ENCODE assay signal across 25 cellular contexts in the genomic region with DNA sequence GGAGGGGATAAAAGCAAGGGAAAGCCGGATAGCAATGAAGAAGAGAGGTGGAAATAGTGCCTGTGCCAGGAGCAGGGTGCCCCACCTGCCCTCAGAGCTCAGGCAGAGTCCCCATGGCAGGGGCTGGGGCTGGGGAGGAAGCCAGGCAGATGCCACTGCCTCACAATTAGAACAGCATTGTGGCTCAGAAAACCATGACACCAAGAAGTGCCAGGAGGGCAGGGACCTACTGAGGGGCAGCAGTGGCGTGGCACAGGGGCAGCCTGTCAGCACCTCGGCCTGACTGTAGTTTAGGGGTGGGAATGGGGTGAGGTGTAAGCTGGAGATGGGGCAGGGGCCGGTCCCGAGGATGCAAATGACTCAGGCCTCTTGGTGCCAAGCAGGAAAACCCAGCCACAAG.
DNase-seq lines count a peak whose midpoint lies in the region; ATAC-seq, FAIRE-seq and TF ChIP-seq lines count a peak whose summit lies in the region.
"Had no signal": no experiment of that assay in that cellular context is flagged by ENCODE, and none has a peak within 500 bp of the region (broad histone marks: within the 10 kb centered on the region; RNA-seq: fewer than 3 reads in every experiment).

No MANE protein-coding gene starts in this region.

- H3K4me3 ChIP-seq in GM23338 (no peak overlapping the region), H1 (ENCODE audit: extremely low read depth in 1 of 4, insufficient read depth in 2 of 4, low read depth in 3 of 4, low read length in 4 of 4) (no peak overlapping the region), neuronal stem cell (ENCODE audit: low read length in 2 of 2) (no peak overlapping the region), HAP-1 (no peak overlapping the region)
- H3K4me3 ChIP-seq: BLaER1 treated with 17β-estradiol and CSF1 and Interleukin-3, amounts not matched to agents 10 nM and 100 nM; GM12878; GM23248 had no signal

- no peak overlapping the region for H2BK120ac ChIP-seq in H1 (replicated peaks; ENCODE audit: low read depth, low read length)
- no peak overlapping the region for H2BK120ac ChIP-seq in neuronal stem cell (ENCODE audit: low read depth, low read length)

- no peak for ATAC-seq in GM23338
- ATAC-seq: GM12878, HCT116 had no signal

- no peak overlapping the region for H3K14ac ChIP-seq in H1 (ENCODE audit: insufficient read length)
- H3K14ac ChIP-seq in neuronal stem cell (ENCODE audit: low read length), result no peak overlapping the region

- H4K8ac ChIP-seq in H1 (ENCODE audit: extremely low read depth, insufficient read depth, low read length), result peak overlapping the region; percentile 35; the same call in 1 of the 2 replicates
- no peak overlapping the region for H4K8ac ChIP-seq in neuronal stem cell (ENCODE audit: low read depth, low read length)

- no peaks in the 10 kb centered on the region for H3K27me3 ChIP-seq in GM23338 (ENCODE audit: insufficient read depth)
- no peaks in the 10 kb centered on the region for H3K27me3 ChIP-seq in H1 (replicated peaks in 1 of 4; ENCODE audit: control insufficient read depth in 3 of 4, extremely low read depth in 1 of 4, insufficient read depth in 3 of 4, low read length in 3 of 4)
- H3K27me3 ChIP-seq in neuronal stem cell (ENCODE audit: control insufficient read depth in 3 of 3, insufficient read depth in 3 of 3, low read depth in 1 of 3, low read length in 3 of 3), result no peaks in the 10 kb centered on the region
- no peaks in the 10 kb centered on the region for H3K27me3 ChIP-seq in HAP-1 (ENCODE audit: low read depth)
- H3K27me3 ChIP-seq: BE2C; BLaER1 treated with 17β-estradiol and CSF1 and Interleukin-3, amounts not matched to agents 10 nM and 100 nM had no signal

- H3K4me1 Mint-ChIP-seq in GM23338, result peaks cover 40% of the 10 kb centered on the region
- H3K4me1 Mint-ChIP-seq: CD14-positive monocyte; CD8-positive, alpha-beta memory T cell had no signal

- H3K79me2 ChIP-seq in GM23338 (replicated peaks; ENCODE audit: insufficient read depth), result no peaks in the 10 kb centered on the region
- H3K79me2 ChIP-seq in H1 (ENCODE audit: control insufficient read depth in 1 of 2, insufficient read depth in 2 of 2, low read length in 2 of 2), result no peaks in the 10 kb centered on the region

- no peak overlapping the region for H3K9ac ChIP-seq in H1 (replicated peaks in 1 of 4; ENCODE audit: extremely low read depth in 1 of 4, low read depth in 3 of 4, low read length in 3 of 4)
- H3K9ac ChIP-seq in neuronal stem cell (ENCODE audit: low read depth, low read length, poor library complexity), result no peak overlapping the region
- H3K9ac ChIP-seq: BLaER1 treated with 17β-estradiol and CSF1 and Interleukin-3, amounts not matched to agents 10 nM and 100 nM; GM23248 had no signal

- in situ Hi-C loops in HAP-1 (cut with MboI; ENCODE audit: low sequenced_read_pairs), result no loop called here

- TF ChIP-seq EP300 in H1 (IDR thresholded peaks at IDR 0.05; ENCODE audit: borderline replicate concordance in 1 of 2, low read depth in 2 of 2, low read length in 2 of 2), result no peak

- no peak overlapping the region for H3K4me3 Mint-ChIP-seq in GM23338
- H3K4me3 Mint-ChIP-seq: CD14-positive monocyte; CD4-positive, alpha-beta T cell; CD8-positive, alpha-beta memory T cell had no signal

- H4K91ac ChIP-seq in H1 (replicated peaks; ENCODE audit: insufficient read length, low read length) (no peak overlapping the region), neuronal stem cell (ENCODE audit: low read depth, low read length, poor library complexity) (peak overlapping the region; percentile 60)

- H3K4ac ChIP-seq in H1 (replicated peaks; ENCODE audit: insufficient read length, low read depth, low read length), result no peak overlapping the region
- H3K4ac ChIP-seq in neuronal stem cell (ENCODE audit: low read length), result no peak overlapping the region

- H3K4me1 ChIP-seq in GM23338 (ENCODE audit: insufficient read depth) (peaks cover 16% of the 10 kb centered on the region), H1 (replicated peaks in 1 of 4; ENCODE audit: control insufficient read depth in 3 of 4, insufficient read depth in 4 of 4, low read length in 3 of 4) (peaks cover 2 to 17% (median 6%) of the 10 kb centered on the region in 4 experiments; a peak in 6 of 7 replicates), neuronal stem cell (ENCODE audit: control insufficient read depth in 2 of 2, insufficient read depth in 1 of 2, low read depth in 1 of 2, low read length in 2 of 2) (peaks cover 6 to 12% of the 10 kb centered on the region in 2 donors), HAP-1 (peaks cover 22% of the 10 kb centered on the region)
- H3K4me1 ChIP-seq: BE2C; BLaER1 treated with 17β-estradiol and CSF1 and Interleukin-3, amounts not matched to agents 10 nM and 100 nM had no signal

- H2BK12ac ChIP-seq in H1 (ENCODE audit: low read depth, low read length) (0 out of 2 replicates have a peak overlapping the region, but pooled peaks have one; percentile 27), neuronal stem cell (ENCODE audit: low read length) (no peak overlapping the region)

- FAIRE-seq in H1 (lab: Jason Lieb, UNC) (no peak), urothelium cell line (lab: Jason Lieb, UNC) (peak; percentile 82)
- FAIRE-seq: A204.1, D721Med, GM12878, GM19239 had no signal

- H3K27me3 Mint-ChIP-seq in GM23338 (ENCODE audit: insufficient read depth, low read depth, poor library complexity), result peaks cover 9% of the 10 kb centered on the region

- H3F3A ChIP-seq in GM23338 (replicated peaks; ENCODE audit: low read depth), result no peaks in the 10 kb centered on the region

- H3K27ac ChIP-seq in GM23338 (ENCODE audit: low read depth) (no peak overlapping the region), H1 (ENCODE audit: low read depth, low read length) (no peak overlapping the region), neuronal stem cell (replicated peaks; ENCODE audit: low read length) (no peak overlapping the region)
- H3K27ac ChIP-seq: 22Rv1; BLaER1 treated with 17β-estradiol and CSF1 and Interleukin-3, amounts not matched to agents 10 nM and 100 nM; GM23248 had no signal

- no peak overlapping the region for H2AK5ac ChIP-seq in H1 (ENCODE audit: low read depth, low read length)
- H2AK5ac ChIP-seq in neuronal stem cell (ENCODE audit: low read depth, low read length), result peak overlapping the region; percentile 72

- no peak overlapping the region for H2BK5ac ChIP-seq in H1 (ENCODE audit: low read depth, low read length)
- no peak overlapping the region for H2BK5ac ChIP-seq in neuronal stem cell (ENCODE audit: low read length)

- DNase-seq in GM23338 (ENCODE audit: low spot score) (no peak), H1 (ENCODE audit: low read depth in 1 of 2, low spot score in 2 of 2) (no peak), neuronal stem cell (ENCODE audit: low spot score) (no peak), urothelium cell line (ENCODE audit: low spot score) (no peak), HAP-1 (ENCODE audit: low spot score in 2 of 2) (no peak), AG20443 (ENCODE audit: low spot score) (no peak)
- no peak for DNase-seq in stimulated activated CD4-positive, alpha-beta T cell treated with anti-CD3 and anti-CD28 coated beads, Interleukin-4, amount 100 ng/mL, for 24 hours
- DNase-seq: AML-193; BE2C; CD4-positive, alpha-beta T cell; CD8-positive, alpha-beta memory T cell; DMS 273 treated with DMSO at 0.1 percent for 48 hours; DMS79; EL; GDM1; GM23248; H7 had no signal

- H4K20me1 ChIP-seq in GM23338 (replicated peaks; ENCODE audit: insufficient read depth) (no peaks in the 10 kb centered on the region), H1 (replicated peaks in 1 of 2; ENCODE audit: control insufficient read depth in 1 of 2, insufficient read depth in 2 of 2, low read length in 2 of 2) (no peaks in the 10 kb centered on the region)
- H4K20me1 ChIP-seq: BLaER1 treated with 17β-estradiol and CSF1 and Interleukin-3, amounts not matched to agents 10 nM and 100 nM had no signal

- H3K9me3 ChIP-seq in H1 (ENCODE audit: insufficient read depth in 2 of 2, low read depth in 1 of 2, low read length in 1 of 2) (no peaks in the 10 kb centered on the region), neuronal stem cell (replicated peaks in 1 of 2; ENCODE audit: control insufficient read depth in 2 of 2, insufficient read depth in 1 of 2, low read depth in 1 of 2, low read length in 2 of 2) (no peaks in the 10 kb centered on the region), HAP-1 (no peaks in the 10 kb centered on the region)
- H3K9me3 ChIP-seq: BE2C; BLaER1 treated with 17β-estradiol and CSF1 and Interleukin-3, amounts not matched to agents 10 nM and 100 nM had no signal

- H3K4me2 ChIP-seq in GM23338, result no peak overlapping the region
- no peak overlapping the region for H3K4me2 ChIP-seq in H1 (ENCODE audit: insufficient read depth in 1 of 2, low read depth in 2 of 2, low read length in 2 of 2)
- no peak overlapping the region for H3K4me2 ChIP-seq in neuronal stem cell (ENCODE audit: insufficient read depth, low read length, poor library complexity, severe bottlenecking)
- H3K4me2 ChIP-seq: BLaER1 treated with 17β-estradiol and CSF1 and Interleukin-3, amounts not matched to agents 10 nM and 100 nM had no signal

- POLR2A ChIA-PET in H1 (lab: Charles Lee; ENCODE audit: partially characterized antibody), result no interaction called here

- H3K36me3 Mint-ChIP-seq in GM23338 (ENCODE audit: low read depth), result no peaks in the 10 kb centered on the region
- H3K36me3 Mint-ChIP-seq: CD14-positive monocyte; CD8-positive, alpha-beta memory T cell had no signal

- WGBS in H1 (ENCODE audit: extremely low coverage in 1 of 2, insufficient coverage in 1 of 2, insufficient read length in 1 of 2, insufficient replicate concordance in 2 of 2, low coverage in 1 of 2, low lambda C conversion rate in 2 of 2, missing lambda C conversion rate in 1 of 2), 2 experiments, result 84% methylated on average over 3 of the region's 5 CpGs; no CpG with 5 or more reads in 1 of the 2 experiments
- WGBS in neuronal stem cell (ENCODE audit: extremely low coverage in 2 of 2, insufficient read length in 2 of 2, insufficient replicate concordance in 1 of 2), 2 donors, result no CpG with 5 or more reads among the region's 5 CpGs

- no peaks in the 10 kb centered on the region for H3K36me3 ChIP-seq in GM23338 (ENCODE audit: insufficient read depth)
- H3K36me3 ChIP-seq in H1 (ENCODE audit: control insufficient read depth in 2 of 4, insufficient read depth in 4 of 4, low read length in 3 of 4), result no peaks in the 10 kb centered on the region
- no peaks in the 10 kb centered on the region for H3K36me3 ChIP-seq in neuronal stem cell (replicated peaks in 1 of 2; ENCODE audit: control insufficient read depth in 2 of 2, insufficient read depth in 2 of 2, low read length in 2 of 2)
- H3K36me3 ChIP-seq in HAP-1 (replicated peaks), result no peaks in the 10 kb centered on the region
- H3K36me3 ChIP-seq: BE2C; BLaER1 treated with 17β-estradiol and CSF1 and Interleukin-3, amounts not matched to agents 10 nM and 100 nM had no signal

- H3K9me3 Mint-ChIP-seq in GM23338, result no peaks in the 10 kb centered on the region
- H3K9me3 Mint-ChIP-seq: CD14-positive monocyte; CD4-positive, alpha-beta T cell; CD8-positive, alpha-beta memory T cell had no signal

- H3K9me2 ChIP-seq in GM23338 (ENCODE audit: insufficient read depth), result no peaks in the 10 kb centered on the region

- H3K56ac ChIP-seq in H1 (replicated peaks; ENCODE audit: insufficient read length, low read depth, low read length), result no peak overlapping the region

- no peak overlapping the region for H2BK20ac ChIP-seq in H1 (ENCODE audit: low read length)

- TF ChIP-seq RAD21 in H1 (IDR thresholded peaks at IDR 0.05 in 1 of 2, conservative IDR thresholded peaks at IDR 0.05 in 1 of 2; ENCODE audit: low read depth in 2 of 2, low read length in 2 of 2), result no peak

- H3K23ac ChIP-seq in H1 (ENCODE audit: insufficient read length), result no peak overlapping the region
- no peak overlapping the region for H3K23ac ChIP-seq in neuronal stem cell (ENCODE audit: low read depth, low read length, poor library complexity)

- CTCF ChIA-PET in H1 (lab: Charles Lee; ENCODE audit: partially characterized antibody), result interaction anchor here (1.2 to 2.3 kb wide), 3 partner anchors 31 to 75 kb away, joined by 3 to 6 read pairs (median 3); no protein-coding TSS in a partner anchor

- H3K79me1 ChIP-seq in H1 (ENCODE audit: low read depth, low read length) (no peaks in the 10 kb centered on the region), neuronal stem cell (ENCODE audit: low read depth, low read length) (no peaks in the 10 kb centered on the region)

- H3K18ac ChIP-seq in H1 (ENCODE audit: extremely low read depth, low read length) (peak overlapping the region; percentile 32; the same call in 1 of the 2 replicates), neuronal stem cell (ENCODE audit: low read length) (peak overlapping the region; percentile 42)

- H4K5ac ChIP-seq in H1 (ENCODE audit: insufficient read length, low read depth, low read length), result no peak overlapping the region

- no peak overlapping the region for H2AFZ ChIP-seq in GM23338
- no peak overlapping the region for H2AFZ ChIP-seq in H1 (ENCODE audit: low read length)
- no peak overlapping the region for H2AFZ ChIP-seq in neuronal stem cell (ENCODE audit: low read length)
- H2AFZ ChIP-seq: GM23248 had no signal

- H2BK15ac ChIP-seq in H1 (ENCODE audit: low read length), result no peak overlapping the region
- peak overlapping the region; percentile 59 for H2BK15ac ChIP-seq in neuronal stem cell (ENCODE audit: low read length)

- H3K27ac Mint-ChIP-seq in GM23338, result peak overlapping the region; percentile 27; the same call in 1 of the 2 replicates
- H3K27ac Mint-ChIP-seq: CD14-positive monocyte; CD4-positive, alpha-beta T cell; CD8-positive, alpha-beta memory T cell had no signal

- H3K23me2 ChIP-seq in H1 (ENCODE audit: low read depth, low read length), result no peaks in the 10 kb centered on the region

- TF ChIP-seq CTCF in GM23338 (conservative IDR thresholded peaks at IDR 0.05; ENCODE audit: low read depth in 2 of 2), result no peak
- TF ChIP-seq CTCF in H1 (IDR thresholded peaks at IDR 0.05; ENCODE audit: control extremely low read depth in 1 of 3, insufficient read depth in 1 of 3, low read depth in 1 of 3, low read length in 3 of 3), result no peak

- TF ChIP-seq POLR2A in H1 (IDR thresholded peaks at IDR 0.05; ENCODE audit: control extremely low read depth in 1 of 2, low read depth in 2 of 2, low read length in 2 of 2), result no peak
